ENCODE assay signal across 8 cellular contexts in the genomic region with DNA sequence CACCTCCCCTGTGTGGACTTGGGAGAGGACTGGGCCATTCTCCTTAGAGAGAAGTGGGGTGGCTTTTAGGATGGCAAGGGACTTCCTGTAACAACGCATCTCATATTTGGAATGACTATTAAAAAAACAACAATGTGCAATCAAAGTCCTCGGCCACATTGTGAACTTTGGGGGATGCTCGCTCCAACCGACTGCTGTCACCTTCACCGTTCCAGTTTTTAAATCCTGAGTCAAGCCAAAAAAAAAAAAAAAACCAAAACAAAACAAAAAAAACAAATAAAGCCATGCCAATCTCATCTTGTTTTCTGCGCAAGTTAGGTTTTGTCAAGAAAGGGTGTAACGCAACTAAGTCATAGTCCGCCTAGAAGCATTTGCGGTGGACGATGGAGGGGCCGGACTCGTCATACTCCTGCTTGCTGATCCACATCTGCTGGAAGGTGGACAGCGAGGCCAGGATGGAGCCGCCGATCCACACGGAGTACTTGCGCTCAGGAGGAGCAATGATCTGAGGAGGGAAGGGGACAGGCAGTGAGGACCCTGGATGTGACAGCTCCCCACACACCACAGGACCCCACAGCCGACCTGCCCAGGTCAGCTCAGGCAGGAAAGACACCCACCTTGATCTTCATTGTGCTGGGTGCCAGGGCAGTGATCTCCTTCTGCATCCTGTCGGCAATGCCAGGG. TPM values are rescaled to one million over a fixed set of nuclear protein-coding genes. Genes with fewer than 3 reads are reported as not detected.
DNase-seq lines count a peak whose midpoint lies in the region; ATAC-seq and TF ChIP-seq lines count a peak whose summit lies in the region.
"Not testable (repeated sequence)": the region's sequence is repeated elsewhere in the genome, so short reads cannot be mapped to it uniquely, and the experiment has no call there.

No MANE protein-coding gene starts in this region.

- peaks cover 43% of the 10 kb centered on the region for H3K36me3 ChIP-seq in CD4-positive, CD25-positive, alpha-beta regulatory T cell (ENCODE audit: control insufficient read depth, insufficient read depth, low read length)

- ATAC-seq in CD4-positive, CD25-positive, alpha-beta regulatory T cell (ENCODE audit: low read depth in 2 of 2); T-cell (replicated peaks in 1 of 4); activated naive CD8-positive, alpha-beta T cell treated with anti-CD3 and anti-CD28 coated beads, Interleukin-2, amount 10 ng/mL, durations not matched to agents 7 days and 5 days (ENCODE audit: low read depth); stimulated activated naive CD8-positive, alpha-beta T cell treated with anti-CD3 and anti-CD28 coated beads, Interleukin-15, amount 100 ng/mL, for 72 hours: not testable (repeated sequence)

- peak overlapping the region; percentile 96 for H3K27ac ChIP-seq in CD4-positive, CD25-positive, alpha-beta regulatory T cell (ENCODE audit: insufficient read depth, low read length, poor library complexity, severe bottlenecking)

- not testable (repeated sequence) for H3K9me3 ChIP-seq in CD4-positive, CD25-positive, alpha-beta regulatory T cell (ENCODE audit: control insufficient read depth in 2 of 2, low read length in 2 of 2); iPS-18c (ENCODE audit: control insufficient read depth, insufficient read depth, low read length)

- H3K27me3 Mint-ChIP-seq in CD4-positive, CD25-positive, alpha-beta regulatory T cell; T-cell; activated naive CD8-positive, alpha-beta T cell treated with anti-CD3 and anti-CD28 coated beads, Interleukin-2, amount 10 ng/mL, durations not matched to agents 7 days and 5 days; nephron progenitor cell (ENCODE audit: low read depth, poor library complexity); stimulated activated naive CD8-positive, alpha-beta T cell treated with anti-CD3 and anti-CD28 coated beads, Interleukin-15, amount 100 ng/mL, for 72 hours: not testable (repeated sequence)
- peaks cover 75% of the 10 kb centered on the region for H3K27me3 Mint-ChIP-seq in endothelial cell (ENCODE audit: unreplicated experiment)

- peak overlapping the region; percentile 93 to 97 (median 97) for H3K27ac Mint-ChIP-seq in CD4-positive, CD25-positive, alpha-beta regulatory T cell
- peak overlapping the region; percentile 94 to 96 for H3K27ac Mint-ChIP-seq in T-cell
- H3K27ac Mint-ChIP-seq in activated naive CD8-positive, alpha-beta T cell treated with anti-CD3 and anti-CD28 coated beads, Interleukin-2, amount 10 ng/mL, durations not matched to agents 7 days and 5 days = peak overlapping the region; percentile 92
- H3K27ac Mint-ChIP-seq in endothelial cell (ENCODE audit: unreplicated experiment) = peak overlapping the region; percentile 95
- peak overlapping the region; percentile 99 for H3K27ac Mint-ChIP-seq in nephron progenitor cell
- peak overlapping the region; percentile 98 to 99 for H3K27ac Mint-ChIP-seq in stimulated activated naive CD8-positive, alpha-beta T cell treated with anti-CD3 and anti-CD28 coated beads, Interleukin-15, amount 100 ng/mL, for 72 hours

- peak overlapping the region; percentile 97 to 100 (median 98) for H3K4me3 Mint-ChIP-seq in CD4-positive, CD25-positive, alpha-beta regulatory T cell
- H3K4me3 Mint-ChIP-seq in T-cell (peak overlapping the region; percentile 90 to 99 (median 98)), endothelial cell (ENCODE audit: unreplicated experiment) (peak overlapping the region; percentile 100), nephron progenitor cell (peak overlapping the region; percentile 99)
- peak overlapping the region; percentile 92 for H3K4me3 Mint-ChIP-seq in activated naive CD8-positive, alpha-beta T cell treated with anti-CD3 and anti-CD28 coated beads, Interleukin-2, amount 10 ng/mL, durations not matched to agents 7 days and 5 days
- peak overlapping the region; percentile 87 to 98 for H3K4me3 Mint-ChIP-seq in stimulated activated naive CD8-positive, alpha-beta T cell treated with anti-CD3 and anti-CD28 coated beads, Interleukin-15, amount 100 ng/mL, for 72 hours

- CTCF ChIA-PET in T-cell (lab: Charles Lee) = interaction anchor here in 1 of 2 donors (0.8 kb wide), 1 partner anchor 33 kb away, joined by 3 read pairs; no protein-coding TSS in a partner anchor

- TF ChIP-seq CTCF in HFF-Myc (IDR thresholded peaks at IDR 0.05; ENCODE audit: low read depth, low read length, missing control alignments); endothelial cell (IDR thresholded peaks at IDR 0.05; ENCODE audit: unreplicated experiment); nephron progenitor cell (IDR thresholded peaks at IDR 0.05): not testable (repeated sequence)

- peak overlapping the region; percentile 98 for H3K4me3 ChIP-seq in CD4-positive, CD25-positive, alpha-beta regulatory T cell (ENCODE audit: low read depth, low read length)
- H3K4me3 ChIP-seq in HFF-Myc (replicated peaks; ENCODE audit: low read depth, low read length) (peak overlapping the region; percentile 84), iPS-18c (ENCODE audit: insufficient read depth, low read depth, low read length) (peak overlapping the region; percentile 91)

- H3K4me1 Mint-ChIP-seq in CD4-positive, CD25-positive, alpha-beta regulatory T cell = peaks cover 6 to 56% (median 28%) of the 10 kb centered on the region in 4 donors
- H3K4me1 Mint-ChIP-seq in T-cell = peaks cover 45 to 53% (median 52%) of the 10 kb centered on the region in 3 donors
- peaks cover 38% of the 10 kb centered on the region for H3K4me1 Mint-ChIP-seq in activated naive CD8-positive, alpha-beta T cell treated with anti-CD3 and anti-CD28 coated beads, Interleukin-2, amount 10 ng/mL, durations not matched to agents 7 days and 5 days
- H3K4me1 Mint-ChIP-seq in endothelial cell (ENCODE audit: unreplicated experiment) = peaks cover 46% of the 10 kb centered on the region
- H3K4me1 Mint-ChIP-seq in nephron progenitor cell = peaks cover 44% of the 10 kb centered on the region
- H3K4me1 Mint-ChIP-seq in stimulated activated naive CD8-positive, alpha-beta T cell treated with anti-CD3 and anti-CD28 coated beads, Interleukin-15, amount 100 ng/mL, for 72 hours = peaks cover 59% of the 10 kb centered on the region

- not testable (repeated sequence) for H3K9me3 Mint-ChIP-seq in CD4-positive, CD25-positive, alpha-beta regulatory T cell; T-cell; activated naive CD8-positive, alpha-beta T cell treated with anti-CD3 and anti-CD28 coated beads, Interleukin-2, amount 10 ng/mL, durations not matched to agents 7 days and 5 days; endothelial cell (ENCODE audit: unreplicated experiment); nephron progenitor cell; stimulated activated naive CD8-positive, alpha-beta T cell treated with anti-CD3 and anti-CD28 coated beads, Interleukin-15, amount 100 ng/mL, for 72 hours

- peaks cover 34% of the 10 kb centered on the region for H3K36me3 Mint-ChIP-seq in CD4-positive, CD25-positive, alpha-beta regulatory T cell
- H3K36me3 Mint-ChIP-seq in T-cell (peaks cover 41% of the 10 kb centered on the region), endothelial cell (ENCODE audit: low read depth, unreplicated experiment) (peaks cover 51% of the 10 kb centered on the region), nephron progenitor cell (ENCODE audit: low read depth) (peaks cover 50% of the 10 kb centered on the region)
- H3K36me3 Mint-ChIP-seq in activated naive CD8-positive, alpha-beta T cell treated with anti-CD3 and anti-CD28 coated beads, Interleukin-2, amount 10 ng/mL, durations not matched to agents 7 days and 5 days = peaks cover 47% of the 10 kb centered on the region

- POLR2A ChIA-PET in T-cell (lab: Charles Lee) = interaction anchor here in 1 of 2 donors (0.6 kb wide), 1 partner anchor 744 kb away, joined by 5 read pairs; no protein-coding TSS in a partner anchor
- POLR2A ChIA-PET in activated naive CD8-positive, alpha-beta T cell treated with anti-CD3 and anti-CD28 coated beads, Interleukin-2, amount 10 ng/mL, durations not matched to agents 7 days and 5 days (lab: Charles Lee) = interaction anchor here (0.6 to 2.1 kb wide), 3 partner anchors 9 to 36 kb away, joined by 3 to 9 read pairs (median 5); no protein-coding TSS in a partner anchor

- H3K27me3 ChIP-seq in CD4-positive, CD25-positive, alpha-beta regulatory T cell (ENCODE audit: control insufficient read depth, insufficient read depth, low read length) = not testable (repeated sequence)

- peak in 1 of 3 donors; percentile 26 for DNase-seq in CD4-positive, CD25-positive, alpha-beta regulatory T cell
- DNase-seq in HFF-Myc (ENCODE audit: extremely low read depth, low read depth); activated naive CD8-positive, alpha-beta T cell treated with anti-CD3 and anti-CD28 coated beads, Interleukin-2, amount 10 ng/mL, durations not matched to agents 7 days and 5 days; endothelial cell (ENCODE audit: low spot score); nephron progenitor cell: not testable (repeated sequence)
- peak in 1 of 34 experiments; percentile 33 for DNase-seq in T-cell
- DNase-seq in stimulated activated naive CD8-positive, alpha-beta T cell treated with anti-CD3 and anti-CD28 coated beads, Interleukin-15, amount 100 ng/mL, for 72 hours = peak in 1 of 2 donors; percentile 40

- peaks cover 50% of the 10 kb centered on the region for H3K4me1 ChIP-seq in CD4-positive, CD25-positive, alpha-beta regulatory T cell (ENCODE audit: control insufficient read depth, insufficient read depth, low read length, poor library complexity, severe bottlenecking)

RNA-seq across cellular contexts. Expression of a gene that starts 2.9 kb away (rescaled TPM):
- 4,658 TPM for total RNA-seq in CD4-positive, CD25-positive, alpha-beta regulatory T cell
- polyA plus RNA-seq in CD4-positive, CD25-positive, alpha-beta regulatory T cell = over 10,000 TPM; 15,124 to 22,941 (median 18,492) TPM
- total RNA-seq in T-cell (1,000 to 10,000 TPM; 3,072 to 3,822 (median 3,615) TPM), endothelial cell (ENCODE audit: unreplicated experiment) (5,848 TPM)
- 1,000 to 10,000 TPM; 8,205 to 8,750 TPM for total RNA-seq in activated naive CD8-positive, alpha-beta T cell treated with anti-CD3 and anti-CD28 coated beads, Interleukin-2, amount 10 ng/mL, durations not matched to agents 7 days and 5 days

RNA-seq across cellular contexts. Expression of a gene that starts 13.9 kb away (rescaled TPM):
- total RNA-seq in CD4-positive, CD25-positive, alpha-beta regulatory T cell = 10.7 TPM
- 1 to 10 TPM in 2 of 4 donors, under 1 TPM in 2; 0.74 to 1.3 (median 1.1) TPM for polyA plus RNA-seq in CD4-positive, CD25-positive, alpha-beta regulatory T cell
- total RNA-seq in T-cell (10 to 100 TPM in 3 of 5 donors, 1 to 10 TPM in 2; 8.1 to 14.1 (median 12.0) TPM), endothelial cell (ENCODE audit: unreplicated experiment) (14.5 TPM)
- total RNA-seq in activated naive CD8-positive, alpha-beta T cell treated with anti-CD3 and anti-CD28 coated beads, Interleukin-2, amount 10 ng/mL, durations not matched to agents 7 days and 5 days = 10 to 100 TPM; 11.4 to 12.0 TPM
